23 cellular contexts compared by ENCODE assay signal in the genomic region with DNA sequence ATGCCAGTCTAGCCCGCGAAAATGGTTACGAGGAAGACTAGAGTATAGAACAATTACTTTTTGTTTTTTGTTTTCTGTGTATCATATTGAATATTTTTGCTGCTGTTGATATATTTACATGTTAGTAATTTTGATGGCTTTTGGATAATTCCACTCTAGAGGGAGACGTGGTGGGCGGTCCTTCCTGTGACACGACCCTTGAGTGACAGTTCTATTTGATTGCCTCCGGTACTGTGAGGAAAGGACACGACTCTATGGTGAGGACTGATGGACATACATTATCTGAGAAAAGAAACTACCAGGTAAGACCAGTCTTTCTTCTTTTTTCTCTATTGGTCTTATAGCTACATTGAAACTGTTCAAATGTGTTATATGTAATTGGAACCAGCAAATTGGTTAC. TPM values are rescaled to one million over a fixed set of nuclear protein-coding genes. Genes with fewer than 3 reads are reported as not detected.
DNase-seq lines count a peak whose midpoint lies in the region; ATAC-seq and TF ChIP-seq lines count a peak whose summit lies in the region.
"Had no signal": no experiment of that assay in that cellular context is flagged by ENCODE, and none has a peak within 500 bp of the region (broad histone marks: within the 10 kb centered on the region; RNA-seq: fewer than 3 reads in every experiment).

No MANE protein-coding gene starts in this region.

- H3K27ac Mint-ChIP-seq in natural killer cell: peak overlapping the region; percentile 5 to 56
- no peak overlapping the region for H3K27ac Mint-ChIP-seq in natural killer cell treated with Interleukin-12 subunit alpha and Interleukin-12 subunit beta and Interleukin-15 and Interleukin-18, amount 100 ng/mL, for 72 hours
- H3K27ac Mint-ChIP-seq in T-helper 17 cell: peak overlapping the region; percentile 45
- H3K27ac Mint-ChIP-seq in immature natural killer cell: peak overlapping the region in 4 of 6 donors; percentile 2 to 71 (median 5)
- H3K27ac Mint-ChIP-seq in chondrocyte (ENCODE audit: unreplicated experiment): no peak overlapping the region
- H3K27ac Mint-ChIP-seq: B cell had no signal

- H3K9me3 Mint-ChIP-seq in natural killer cell: no peaks in the 10 kb centered on the region
- H3K9me3 Mint-ChIP-seq in natural killer cell treated with Interleukin-12 subunit alpha and Interleukin-12 subunit beta and Interleukin-15 and Interleukin-18, amount 100 ng/mL, for 72 hours: no peaks in the 10 kb centered on the region
- peaks cover 0 to 2% (median 0%) of the 10 kb centered on the region in 6 donors for H3K9me3 Mint-ChIP-seq in immature natural killer cell
- H3K9me3 Mint-ChIP-seq in chondrocyte (ENCODE audit: low read depth): no peaks in the 10 kb centered on the region
- H3K9me3 Mint-ChIP-seq: CD14-positive monocyte, H9 had no signal

- H3K9me3 ChIP-seq in T-helper 17 cell (ENCODE audit: control insufficient read depth, low read length, poor library complexity, severe bottlenecking): no peaks in the 10 kb centered on the region
- H3K9me3 ChIP-seq: A549 had no signal

- H3K4me3 Mint-ChIP-seq in natural killer cell (no peak overlapping the region), T-helper 17 cell (no peak overlapping the region), immature natural killer cell (no peak overlapping the region), chondrocyte (ENCODE audit: unreplicated experiment) (no peak overlapping the region)
- H3K4me3 Mint-ChIP-seq in natural killer cell treated with Interleukin-12 subunit alpha and Interleukin-12 subunit beta and Interleukin-15 and Interleukin-18, amount 100 ng/mL, for 72 hours: no peak overlapping the region
- H3K4me3 Mint-ChIP-seq: B cell, CD14-positive monocyte, H9 had no signal

- TF ChIP-seq CTCF in natural killer cell (IDR thresholded peaks at IDR 0.05) (no peak), chondrocyte (IDR thresholded peaks at IDR 0.05) (no peak)

- H3K4me1 Mint-ChIP-seq in natural killer cell (peaks cover 60 to 63% of the 10 kb centered on the region in 2 donors), T-helper 17 cell (peaks cover 31% of the 10 kb centered on the region), immature natural killer cell (peaks cover 55 to 95% of the 10 kb centered on the region in 2 donors), chondrocyte (ENCODE audit: low read depth) (peaks cover 14% of the 10 kb centered on the region)
- H3K4me1 Mint-ChIP-seq in natural killer cell treated with Interleukin-12 subunit alpha and Interleukin-12 subunit beta and Interleukin-15 and Interleukin-18, amount 100 ng/mL, for 72 hours (ENCODE audit: low read depth in 2 of 2): peaks cover 30 to 46% of the 10 kb centered on the region in 2 donors

- DNase-seq in natural killer cell: no peak
- DNase-seq in natural killer cell treated with Interleukin-12 subunit alpha and Interleukin-12 subunit beta and Interleukin-15 and Interleukin-18, amount 100 ng/mL, for 72 hours (ENCODE audit: low spot score): no peak
- DNase-seq in T-helper 17 cell: no peak
- DNase-seq in immature natural killer cell: no peak
- no peak for DNase-seq in chondrocyte (ENCODE audit: low spot score)
- DNase-seq: COR-L47, DMS79 treated with DMSO at 0.1 percent for 48 hours, H9, KG1, NCI-H1092 treated with DMSO at 0.1 percent for 48 hours, NCI-H1436 treated with DMSO at 0.1 percent for 48 hours, NCI-H2029 treated with DMSO at 0.1 percent for 48 hours, NCI-H226, NCI-H524, NCI-H82 had no signal

- intact Hi-C loops in natural killer cell (cut with micrococcal nuclease): no loop called here

- no peak for ATAC-seq in natural killer cell
- no peak for ATAC-seq in natural killer cell treated with Interleukin-12 subunit alpha and Interleukin-12 subunit beta and Interleukin-15 and Interleukin-18, amount 100 ng/mL, for 72 hours
- no peak for ATAC-seq in T-helper 17 cell
- ATAC-seq in HG02763 (IDR thresholded peaks at IDR 0.05; ENCODE audit: unreplicated experiment): no peak
- no peak for ATAC-seq in HG03354 (IDR thresholded peaks at IDR 0.05; ENCODE audit: poor library complexity, severe bottlenecking, unreplicated experiment)
- ATAC-seq: A549, HepG2, Panc1, SK-N-SH treated with all-trans-retinoic acid at 6 μM for 48 hours had no signal

- H3K36me3 Mint-ChIP-seq in natural killer cell (no peaks in the 10 kb centered on the region), T-helper 17 cell (ENCODE audit: low read depth) (no peaks in the 10 kb centered on the region), immature natural killer cell (peaks cover 0 to 4% (median 4%) of the 10 kb centered on the region in 3 donors), chondrocyte (ENCODE audit: low read depth) (peaks cover 2% of the 10 kb centered on the region)
- peaks cover 5% of the 10 kb centered on the region for H3K36me3 Mint-ChIP-seq in natural killer cell treated with Interleukin-12 subunit alpha and Interleukin-12 subunit beta and Interleukin-15 and Interleukin-18, amount 100 ng/mL, for 72 hours

- no peaks in the 10 kb centered on the region for H3K27me3 Mint-ChIP-seq in natural killer cell (ENCODE audit: low read depth in 2 of 2)
- no peaks in the 10 kb centered on the region for H3K27me3 Mint-ChIP-seq in natural killer cell treated with Interleukin-12 subunit alpha and Interleukin-12 subunit beta and Interleukin-15 and Interleukin-18, amount 100 ng/mL, for 72 hours
- H3K27me3 Mint-ChIP-seq in T-helper 17 cell: no peaks in the 10 kb centered on the region
- peaks cover 0 to 5% (median 4%) of the 10 kb centered on the region in 3 donors for H3K27me3 Mint-ChIP-seq in immature natural killer cell (ENCODE audit: low read depth in 3 of 3)
- no peaks in the 10 kb centered on the region for H3K27me3 Mint-ChIP-seq in chondrocyte (ENCODE audit: low read depth)
- H3K27me3 Mint-ChIP-seq: B cell had no signal

RNA-seq across cellular contexts. Expression of gene CNOT2, which starts 34.7 kb away (rescaled TPM):
- 100 to 1,000 TPM; 160 to 178 (median 173) TPM for total RNA-seq in natural killer cell
- 10 to 100 TPM; 74.1 to 82.9 TPM for total RNA-seq in natural killer cell treated with Interleukin-12 subunit alpha and Interleukin-12 subunit beta and Interleukin-15 and Interleukin-18, amount 100 ng/mL, for 72 hours
- 100 to 1,000 TPM; 114 to 120 TPM for total RNA-seq in T-helper 17 cell
- 100 to 1,000 TPM in 2 of 3 donors, 10 to 100 TPM in 1; 84.6 to 126 (median 114) TPM for polyA plus RNA-seq in immature natural killer cell
- total RNA-seq in chondrocyte: 48.7 to 67.2 TPM (median 51.6 TPM) in 3 replicates

Comparison
In these comparisons a context has a peak if more than half of its experiments do, and no peak if none do; other contexts are left out.
1. H3K27ac Mint-ChIP-seq: peak in natural killer cell (2 of 2), T-helper 17 cell (single experiment) and immature natural killer cell (4 of 6); none in natural killer cell treated with Interleukin-12 subunit alpha and Interleukin-12 subunit beta and Interleukin-15 and Interleukin-18, amount 100 ng/mL, for 72 hours (0 of 2) and chondrocyte (single experiment).